Comparison of ENCODE assay signal across 30 cellular contexts in genomic region chr5:160229190-160229742, GRCh38. TPM values are rescaled to one million over a fixed set of nuclear protein-coding genes. Genes with fewer than 3 reads are reported as not detected.
"Had no signal": no experiment of that assay in that cellular context is flagged by ENCODE, and none has a peak within 500 bp of the region (broad histone marks: within the 10 kb centered on the region; RNA-seq: fewer than 3 reads in every experiment).

Gene FABP6, plus strand, starts transcription at chr5:160229506. Its CDS starts 52 bp downstream, at chr5:160229558.

- H3K36me3 ChIP-seq: brain microvascular endothelial cell, cardiac muscle cell, SJSA1, WERI-Rb-1 had no signal

- H3K4me3 ChIP-seq: cardiac muscle cell, SJSA1 had no signal

- H3K27ac Mint-ChIP-seq: activated CD4-positive, alpha-beta memory T cell treated with anti-CD3 and anti-CD28 coated beads, Interleukin-2, amount 10 ng/mL, durations not matched to agents 7 days and 5 days; activated CD4-positive, alpha-beta T cell treated with anti-CD3 and anti-CD28 coated beads for 36 hours; activated naive CD4-positive, alpha-beta T cell treated with anti-CD3 and anti-CD28 coated beads for 36 hours; activated naive CD8-positive, alpha-beta T cell; T-helper 17 cell had no signal

- H3K27me3 ChIP-seq: brain microvascular endothelial cell, cardiac muscle cell, SJSA1 had no signal

- H3K36me3 Mint-ChIP-seq: activated naive CD8-positive, alpha-beta T cell had no signal

- FAIRE-seq: TTC549 had no signal

- ATAC-seq: activated CD4-positive, alpha-beta T cell treated with anti-CD3 and anti-CD28 coated beads for 36 hours; activated T-helper 17 cell treated with anti-CD3 and anti-CD28 coated beads, Interleukin-2, amount 50 U/mL, for 72 hours; Panc1; SK-N-SH treated with all-trans-retinoic acid at 6 μM for 48 hours; T-helper 17 cell had no signal

- H3K4me1 Mint-ChIP-seq: activated CD4-positive, alpha-beta memory T cell treated with anti-CD3 and anti-CD28 coated beads, Interleukin-2, amount 10 ng/mL, durations not matched to agents 7 days and 5 days; activated CD4-positive, alpha-beta T cell treated with anti-CD3 and anti-CD28 coated beads for 36 hours; activated T-helper 17 cell treated with anti-CD3 and anti-CD28 coated beads, Interleukin-2, amount 50 U/mL, for 72 hours; T-helper 17 cell had no signal

- H3K9me3 Mint-ChIP-seq: activated CD4-positive, alpha-beta memory T cell treated with anti-CD3 and anti-CD28 coated beads, Interleukin-2, amount 10 ng/mL, durations not matched to agents 7 days and 5 days; activated naive CD4-positive, alpha-beta T cell treated with anti-CD3 and anti-CD28 coated beads for 36 hours; activated T-helper 17 cell treated with anti-CD3 and anti-CD28 coated beads, Interleukin-2, amount 50 U/mL, for 72 hours had no signal

- H3K27me3 Mint-ChIP-seq: activated CD4-positive, alpha-beta memory T cell treated with anti-CD3 and anti-CD28 coated beads, Interleukin-2, amount 10 ng/mL, durations not matched to agents 7 days and 5 days; activated CD4-positive, alpha-beta T cell treated with anti-CD3 and anti-CD28 coated beads for 36 hours; activated naive CD8-positive, alpha-beta T cell; activated T-helper 17 cell treated with anti-CD3 and anti-CD28 coated beads, Interleukin-2, amount 50 U/mL, for 72 hours; T-helper 17 cell had no signal

- H3K27ac ChIP-seq: brain microvascular endothelial cell, cardiac muscle cell, SJSA1, WERI-Rb-1 had no signal

- H3K9me3 ChIP-seq: SJSA1 had no signal

- DNase-seq: activated CD4-positive, alpha-beta memory T cell treated with anti-CD3 and anti-CD28 coated beads, Interleukin-2, amount 10 ng/mL, durations not matched to agents 7 days and 5 days; activated CD4-positive, alpha-beta T cell treated with anti-CD3 and anti-CD28 coated beads for 36 hours; activated CD4-positive, alpha-beta T cell treated with anti-CD3 and anti-CD28 coated beads, Interleukin-2, amount 50 U/mL, for 1 hour; activated gamma-delta T cell; activated naive CD4-positive, alpha-beta T cell treated with anti-CD3 and anti-CD28 coated beads for 36 hours; activated T-cell treated with anti-CD3 and anti-CD28 coated beads for 4 hours; activated T-cell treated with anti-CD3 and anti-CD28 coated beads, Interleukin-2, amount 50 U/mL, for 48 hours; amygdala; brain microvascular endothelial cell; KG1; NCI-H1092; NCI-H1417; NCI-H2029; NCI-H345; NCI-H510A; NCI-H526 treated with DMSO at 0.1 percent for 48 hours; NCI-H82; SHP77; T-helper 17 cell; T-helper 9 cell; WERI-Rb-1 had no signal

- H3K4me1 ChIP-seq: SJSA1 had no signal

- H3K4me3 Mint-ChIP-seq: activated CD4-positive, alpha-beta memory T cell treated with anti-CD3 and anti-CD28 coated beads, Interleukin-2, amount 10 ng/mL, durations not matched to agents 7 days and 5 days; activated CD4-positive, alpha-beta T cell treated with anti-CD3 and anti-CD28 coated beads for 36 hours; activated naive CD4-positive, alpha-beta T cell treated with anti-CD3 and anti-CD28 coated beads for 36 hours; activated naive CD8-positive, alpha-beta T cell; activated T-helper 17 cell treated with anti-CD3 and anti-CD28 coated beads, Interleukin-2, amount 50 U/mL, for 72 hours; T-helper 17 cell had no signal

RNA-seq across cellular contexts. Expression of gene FABP6, which starts in this region (rescaled TPM):
- total RNA-seq: activated CD4-positive, alpha-beta memory T cell treated with anti-CD3 and anti-CD28 coated beads, Interleukin-2, amount 10 ng/mL, durations not matched to agents 7 days and 5 days; activated CD4-positive, alpha-beta T cell treated with anti-CD3 and anti-CD28 coated beads for 36 hours; activated CD8-positive, alpha-beta memory T cell treated with anti-CD3 and anti-CD28 coated beads for 36 hours; activated naive CD4-positive, alpha-beta T cell treated with anti-CD3 and anti-CD28 coated beads for 36 hours; cardiac muscle cell; LHCN-M2; SJSA1; T-helper 17 cell had no signal
